10 cellular contexts compared by ENCODE assay signal in the genomic region with DNA sequence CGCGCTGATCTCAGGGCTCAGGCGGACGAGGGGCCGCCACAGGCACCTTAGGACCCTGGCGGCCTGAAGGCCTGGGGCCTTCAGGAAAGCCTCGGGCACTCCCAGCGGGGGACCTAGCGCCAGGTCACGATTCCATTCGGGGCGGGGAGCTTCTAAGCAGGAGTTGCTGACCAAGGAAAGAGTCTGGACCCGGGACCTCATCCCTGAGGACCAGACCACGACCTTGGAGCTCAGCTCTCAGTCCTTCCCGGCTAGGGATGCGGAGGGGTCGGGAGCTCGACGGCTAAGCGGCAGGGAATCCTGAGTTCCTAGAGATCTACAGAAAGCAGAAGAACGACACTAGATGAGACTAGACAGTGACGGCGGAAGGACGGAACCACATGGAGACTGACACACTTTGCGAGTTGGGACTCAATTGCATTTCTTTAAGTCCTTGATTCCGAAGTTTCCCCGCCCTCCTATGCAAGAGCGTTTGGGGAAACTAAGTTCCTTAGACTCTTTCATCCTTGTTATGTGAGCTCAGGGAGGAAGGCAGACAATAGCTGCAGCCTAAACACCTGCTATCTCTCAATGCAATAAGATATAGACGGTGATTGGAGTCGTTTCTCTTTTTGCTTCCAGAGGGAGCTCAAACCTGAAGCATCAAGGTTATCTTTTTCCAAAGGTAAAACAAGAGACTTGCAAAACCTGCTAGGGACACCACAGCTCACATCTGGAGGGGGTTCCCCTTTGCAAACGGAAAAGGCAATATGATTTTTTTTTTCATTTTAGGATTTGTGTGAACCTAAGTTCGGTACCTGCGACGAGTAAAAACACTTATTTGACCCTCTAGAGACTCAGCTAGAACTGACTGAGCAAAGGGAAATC. TPM values are rescaled to one million over a fixed set of nuclear protein-coding genes. Genes with fewer than 3 reads are reported as not detected.
A peak's percentile ranks its signal among the peaks of the same experiment; 100 is the strongest.
DNase-seq lines count a peak whose midpoint lies in the region; ATAC-seq and TF ChIP-seq lines count a peak whose summit lies in the region.
"Had no signal": no experiment of that assay in that cellular context is flagged by ENCODE, and none has a peak within 500 bp of the region (broad histone marks: within the 10 kb centered on the region; RNA-seq: fewer than 3 reads in every experiment).

No MANE protein-coding gene starts in this region.

- TF ChIP-seq CTCF in GM10248 (IDR thresholded peaks at IDR 0.05; ENCODE audit: control extremely low read depth, extremely low read depth, low read depth, missing control alignments), result no peak

- H3K9me3 Mint-ChIP-seq in activated T-cell treated with anti-CD3 and anti-CD28 coated beads, Interleukin-2, amount 50 U/mL, for 24 hours, result no peaks in the 10 kb centered on the region
- no peaks in the 10 kb centered on the region for H3K9me3 Mint-ChIP-seq in activated T-cell treated with anti-CD3 and anti-CD28 coated beads, Interleukin-2, amount 50 U/mL, for 4 hours
- H3K9me3 Mint-ChIP-seq in activated T-helper 17 cell treated with anti-CD3 and anti-CD28 coated beads, Interleukin-2, amount 50 U/mL, for 72 hours, result no peaks in the 10 kb centered on the region
- H3K9me3 Mint-ChIP-seq in immature natural killer cell, result peaks cover 0 to 10% (median 0%) of the 10 kb centered on the region in 6 donors
- no peaks in the 10 kb centered on the region for H3K9me3 Mint-ChIP-seq in stimulated activated effector memory CD8-positive, alpha-beta T cell treated with anti-CD3 and anti-CD28 coated beads, Interleukin-12 subunit alpha, Interleukin-12 subunit beta, amount 100 ng/mL, for 72 hours

- no peak for DNase-seq in activated T-cell treated with anti-CD3 and anti-CD28 coated beads, Interleukin-2, amount 50 U/mL, for 24 hours
- DNase-seq in activated T-cell treated with anti-CD3 and anti-CD28 coated beads, Interleukin-2, amount 50 U/mL, for 4 hours, result no peak
- no peak for DNase-seq in immature natural killer cell
- DNase-seq in stimulated activated effector memory CD8-positive, alpha-beta T cell treated with anti-CD3 and anti-CD28 coated beads, Interleukin-12 subunit alpha, Interleukin-12 subunit beta, amount 100 ng/mL, for 72 hours (ENCODE audit: low spot score in 2 of 2), result no peak
- no peak for DNase-seq in mucosa of gallbladder (ENCODE audit: low spot score)
- DNase-seq in GM10248 (ENCODE audit: extremely low spot score), result no peak
- DNase-seq in AML-193 (lab: John Stamatoyannopoulos, UW), result no peak
- DNase-seq: cerebellar nuclear complex, NCI-H345 had no signal

- H3K27me3 Mint-ChIP-seq in activated T-cell treated with anti-CD3 and anti-CD28 coated beads, Interleukin-2, amount 50 U/mL, for 24 hours, result peaks cover 93% of the 10 kb centered on the region
- peaks cover 81% of the 10 kb centered on the region for H3K27me3 Mint-ChIP-seq in activated T-cell treated with anti-CD3 and anti-CD28 coated beads, Interleukin-2, amount 50 U/mL, for 4 hours (ENCODE audit: low read depth)
- peaks cover 73% of the 10 kb centered on the region for H3K27me3 Mint-ChIP-seq in activated T-helper 17 cell treated with anti-CD3 and anti-CD28 coated beads, Interleukin-2, amount 50 U/mL, for 72 hours
- H3K27me3 Mint-ChIP-seq in immature natural killer cell (ENCODE audit: low read depth in 3 of 3), result peaks cover 20 to 58% (median 57%) of the 10 kb centered on the region in 3 donors

- H3K36me3 Mint-ChIP-seq in activated T-cell treated with anti-CD3 and anti-CD28 coated beads, Interleukin-2, amount 50 U/mL, for 24 hours (ENCODE audit: low read depth), result no peaks in the 10 kb centered on the region
- peaks cover 1% of the 10 kb centered on the region for H3K36me3 Mint-ChIP-seq in activated T-cell treated with anti-CD3 and anti-CD28 coated beads, Interleukin-2, amount 50 U/mL, for 4 hours (ENCODE audit: insufficient read depth)
- H3K36me3 Mint-ChIP-seq in activated T-helper 17 cell treated with anti-CD3 and anti-CD28 coated beads, Interleukin-2, amount 50 U/mL, for 72 hours (ENCODE audit: low read depth), result no peaks in the 10 kb centered on the region
- no peaks in the 10 kb centered on the region for H3K36me3 Mint-ChIP-seq in immature natural killer cell
- H3K36me3 Mint-ChIP-seq in stimulated activated effector memory CD8-positive, alpha-beta T cell treated with anti-CD3 and anti-CD28 coated beads, Interleukin-12 subunit alpha, Interleukin-12 subunit beta, amount 100 ng/mL, for 72 hours, result peaks cover 11% of the 10 kb centered on the region

- no peak for ATAC-seq in activated T-cell treated with anti-CD3 and anti-CD28 coated beads, Interleukin-2, amount 50 U/mL, for 4 hours
- ATAC-seq in activated T-helper 17 cell treated with anti-CD3 and anti-CD28 coated beads, Interleukin-2, amount 50 U/mL, for 72 hours (replicated peaks), result no peak
- ATAC-seq in stimulated activated effector memory CD8-positive, alpha-beta T cell treated with anti-CD3 and anti-CD28 coated beads, Interleukin-12 subunit alpha, Interleukin-12 subunit beta, amount 100 ng/mL, for 72 hours, result no peak

- peak overlapping the region; percentile 48 for H3K27ac Mint-ChIP-seq in activated T-cell treated with anti-CD3 and anti-CD28 coated beads, Interleukin-2, amount 50 U/mL, for 24 hours
- H3K27ac Mint-ChIP-seq in activated T-helper 17 cell treated with anti-CD3 and anti-CD28 coated beads, Interleukin-2, amount 50 U/mL, for 72 hours, result no peak overlapping the region
- peak overlapping the region in 1 of 6 donors; percentile 10 for H3K27ac Mint-ChIP-seq in immature natural killer cell
- H3K27ac Mint-ChIP-seq in stimulated activated effector memory CD8-positive, alpha-beta T cell treated with anti-CD3 and anti-CD28 coated beads, Interleukin-12 subunit alpha, Interleukin-12 subunit beta, amount 100 ng/mL, for 72 hours, result no peak overlapping the region

- peak overlapping the region; percentile 20 for H3K4me3 Mint-ChIP-seq in activated T-cell treated with anti-CD3 and anti-CD28 coated beads, Interleukin-2, amount 50 U/mL, for 24 hours
- no peak overlapping the region for H3K4me3 Mint-ChIP-seq in activated T-cell treated with anti-CD3 and anti-CD28 coated beads, Interleukin-2, amount 50 U/mL, for 4 hours
- peak overlapping the region; percentile 16 for H3K4me3 Mint-ChIP-seq in activated T-helper 17 cell treated with anti-CD3 and anti-CD28 coated beads, Interleukin-2, amount 50 U/mL, for 72 hours
- peak overlapping the region; percentile 9 to 63 (median 36) for H3K4me3 Mint-ChIP-seq in immature natural killer cell
- peak overlapping the region; percentile 27 for H3K4me3 Mint-ChIP-seq in stimulated activated effector memory CD8-positive, alpha-beta T cell treated with anti-CD3 and anti-CD28 coated beads, Interleukin-12 subunit alpha, Interleukin-12 subunit beta, amount 100 ng/mL, for 72 hours

- CTCF ChIA-PET in GM10248 (lab: Yijun Ruan, JAX), result interaction anchor here (0.9 kb wide), 2 partner anchors 10 to 12 kb away, joined by 3 read pairs; no protein-coding TSS in a partner anchor

- H3K4me1 Mint-ChIP-seq in activated T-cell treated with anti-CD3 and anti-CD28 coated beads, Interleukin-2, amount 50 U/mL, for 24 hours (ENCODE audit: low read depth), result peaks cover 32% of the 10 kb centered on the region
- H3K4me1 Mint-ChIP-seq in activated T-cell treated with anti-CD3 and anti-CD28 coated beads, Interleukin-2, amount 50 U/mL, for 4 hours (ENCODE audit: low read depth), result peaks cover 11% of the 10 kb centered on the region
- no peaks in the 10 kb centered on the region for H3K4me1 Mint-ChIP-seq in activated T-helper 17 cell treated with anti-CD3 and anti-CD28 coated beads, Interleukin-2, amount 50 U/mL, for 72 hours
- peaks cover 19 to 27% of the 10 kb centered on the region in 2 donors for H3K4me1 Mint-ChIP-seq in immature natural killer cell
- peaks cover 21% of the 10 kb centered on the region for H3K4me1 Mint-ChIP-seq in stimulated activated effector memory CD8-positive, alpha-beta T cell treated with anti-CD3 and anti-CD28 coated beads, Interleukin-12 subunit alpha, Interleukin-12 subunit beta, amount 100 ng/mL, for 72 hours

- POLR2A ChIA-PET in GM10248 (lab: Yijun Ruan, JAX), result no interaction called here

RNA-seq across cellular contexts. Expression of a gene that starts 9.7 kb away (rescaled TPM):
- total RNA-seq in activated T-cell treated with anti-CD3 and anti-CD28 coated beads, Interleukin-2, amount 50 U/mL, for 4 hours, result not detected
- total RNA-seq in activated T-helper 17 cell treated with anti-CD3 and anti-CD28 coated beads, Interleukin-2, amount 50 U/mL, for 72 hours, result not detected
- not detected for polyA plus RNA-seq in immature natural killer cell
- total RNA-seq in mucosa of gallbladder, result 29.5 TPM

RNA-seq across cellular contexts. Expression of a gene that starts 11.7 kb away (rescaled TPM):
- total RNA-seq in activated T-cell treated with anti-CD3 and anti-CD28 coated beads, Interleukin-2, amount 50 U/mL, for 4 hours, result under 1 TPM; 0.08 to 0.21 (median 0.10) TPM
- not detected for total RNA-seq in activated T-helper 17 cell treated with anti-CD3 and anti-CD28 coated beads, Interleukin-2, amount 50 U/mL, for 72 hours
- polyA plus RNA-seq in immature natural killer cell, result not detected
- total RNA-seq in mucosa of gallbladder, result 162 TPM

Comparison
In these comparisons a context has a peak if more than half of its experiments do, and no peak if none do; other contexts are left out.
1. RNA of a gene that starts 9.7 kb away (total RNA-seq): 29.5 TPM in mucosa of gallbladder (single experiment); not detected in activated T-helper 17 cell treated with anti-CD3 and anti-CD28 coated beads, Interleukin-2, amount 50 U/mL, for 72 hours and not detected in activated T-cell treated with anti-CD3 and anti-CD28 coated beads, Interleukin-2, amount 50 U/mL, for 4 hours; every median in the first group is over 10 times any median in the second.
2. RNA of a gene that starts 11.7 kb away (total RNA-seq): 162 TPM in mucosa of gallbladder (single experiment); 0.08 to 0.21 TPM in activated T-cell treated with anti-CD3 and anti-CD28 coated beads, Interleukin-2, amount 50 U/mL, for 4 hours and not detected in activated T-helper 17 cell treated with anti-CD3 and anti-CD28 coated beads, Interleukin-2, amount 50 U/mL, for 72 hours; every median in the first group is over 100 times any median in the second.